12 cellular contexts compared by ENCODE assay signal in genomic region chr20:14996883-14997672, GRCh38.
"Had no signal": no experiment of that assay in that cellular context is flagged by ENCODE, and none has a peak within 500 bp of the region (broad histone marks: within the 10 kb centered on the region; RNA-seq: fewer than 3 reads in every experiment).

No MANE protein-coding gene starts in this region.

- H3K79me2 ChIP-seq: parathyroid adenoma had no signal

- H3K4me2 ChIP-seq: smooth muscle cell had no signal

- DNase-seq: amniotic stem cell, hypothalamus, left cardiac atrium, lower lobe of right lung, midbrain, transverse colon had no signal

- H3K27ac ChIP-seq: lower lobe of right lung, parathyroid adenoma, right atrium auricular region, transverse colon had no signal

- H3K9ac ChIP-seq: parathyroid adenoma had no signal

- H3K27me3 ChIP-seq: right atrium auricular region, transverse colon had no signal

- H3K9me3 ChIP-seq: transverse colon had no signal

- H2AFZ ChIP-seq: parathyroid adenoma had no signal

- H3K36me3 ChIP-seq: lower lobe of right lung, right atrium auricular region, transverse colon had no signal

- H3K4me3 ChIP-seq: lower lobe of right lung, right atrium auricular region, smooth muscle cell, transverse colon had no signal

- ATAC-seq: activated CD4-positive, CD25-positive, alpha-beta regulatory T cell treated with anti-CD3 and anti-CD28 coated beads, Interleukin-2, amount 50 U/mL, for 24 hours; activated naive CD4-positive, alpha-beta T cell treated with anti-CD3 and anti-CD28 coated beads, Interleukin-2, amount 50 U/mL, for 72 hours; left cardiac atrium; stimulated activated memory B cell treated with anti-CD40 and anti-IgM and Interleukin-4, amounts not matched to agents 10 μg/mL and 1 μg/mL and 100 μg/mL, for 72 hours had no signal

- H3K4me1 ChIP-seq: lower lobe of right lung, parathyroid adenoma, right atrium auricular region, transverse colon had no signal
